ENCODE assay signal across 2 cellular contexts in genomic region chr2:99867690-99868089, GRCh38.
TF ChIP-seq lines count a peak whose summit lies in the region.

No MANE protein-coding gene starts in this region.

TF ChIP-seq in SK-N-SH, 30 proteins besides CTCF, POLR2A, EP300 and RAD21 (continued from another document):
- TF ChIP-seq PBX3 (IDR thresholded peaks at IDR 0.05) (no peak), NRF1 (IDR thresholded peaks at IDR 0.05; ENCODE audit: low read depth, low read length) (no peak), ELF1 (IDR thresholded peaks at IDR 0.05) (no peak)
TF ChIP-seq in SK-N-SH: peak in this region for 0.

TF ChIP-seq in SK-N-SH treated with all-trans-retinoic acid at 6 μM for 48 hours, 23 proteins besides CTCF, POLR2A, EP300 and RAD21 (continued from another document):
- TF ChIP-seq CREB5 (CRISPR knock-in tag; IDR thresholded peaks at IDR 0.05; ENCODE audit: low read depth) (no peak), TSHZ2 (CRISPR knock-in tag; IDR thresholded peaks at IDR 0.05) (no peak)
